In the genomic region with DNA sequence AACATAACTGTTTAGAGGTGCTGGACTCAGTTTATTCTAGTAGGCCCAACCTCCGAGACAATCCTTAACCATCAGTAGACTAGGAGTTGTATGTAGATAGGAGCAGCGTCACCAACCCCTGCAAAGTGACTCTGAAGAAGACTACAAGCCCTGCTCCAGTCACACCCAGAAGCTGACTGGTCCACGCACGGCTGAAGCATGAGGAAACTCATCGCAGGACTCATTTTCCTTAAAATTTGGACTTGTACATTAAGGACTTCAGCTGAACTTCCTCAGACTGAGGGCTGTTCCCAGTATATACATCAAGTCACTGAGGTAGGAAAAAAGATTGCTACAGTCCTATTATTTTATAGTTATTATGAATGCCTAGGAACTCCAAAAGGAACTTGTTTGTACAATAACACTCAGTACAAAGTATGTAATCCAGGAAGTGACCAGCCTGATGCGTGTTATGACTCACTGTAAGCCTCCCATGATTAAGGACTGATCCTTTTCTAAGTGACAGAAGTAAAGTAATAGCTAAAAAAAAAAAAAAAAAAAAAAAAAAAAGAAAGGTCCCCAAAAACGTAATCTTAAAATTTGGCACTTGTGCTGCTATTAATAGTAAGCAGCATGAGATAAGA, we compare ENCODE assay signal across 1 cellular context.
A peak's percentile ranks its signal among the peaks of the same experiment; 100 is the strongest.
TF ChIP-seq lines count a peak whose summit lies in the region.

No MANE protein-coding gene starts in this region.

TF ChIP-seq in GM12878, 131 proteins besides CTCF, POLR2A, EP300 and RAD21 (continued from another document and continues in another):
- TF ChIP-seq, protein P1, sequence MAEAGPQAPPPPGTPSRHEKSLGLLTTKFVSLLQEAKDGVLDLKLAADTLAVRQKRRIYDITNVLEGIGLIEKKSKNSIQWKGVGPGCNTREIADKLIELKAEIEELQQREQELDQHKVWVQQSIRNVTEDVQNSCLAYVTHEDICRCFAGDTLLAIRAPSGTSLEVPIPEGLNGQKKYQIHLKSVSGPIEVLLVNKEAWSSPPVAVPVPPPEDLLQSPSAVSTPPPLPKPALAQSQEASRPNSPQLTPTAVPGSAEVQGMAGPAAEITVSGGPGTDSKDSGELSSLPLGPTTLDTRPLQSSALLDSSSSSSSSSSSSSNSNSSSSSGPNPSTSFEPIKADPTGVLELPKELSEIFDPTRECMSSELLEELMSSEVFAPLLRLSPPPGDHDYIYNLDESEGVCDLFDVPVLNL (IDR thresholded peaks at IDR 0.05; ENCODE audit: low read depth, low read length), result no peak
- TF ChIP-seq, protein P2, sequence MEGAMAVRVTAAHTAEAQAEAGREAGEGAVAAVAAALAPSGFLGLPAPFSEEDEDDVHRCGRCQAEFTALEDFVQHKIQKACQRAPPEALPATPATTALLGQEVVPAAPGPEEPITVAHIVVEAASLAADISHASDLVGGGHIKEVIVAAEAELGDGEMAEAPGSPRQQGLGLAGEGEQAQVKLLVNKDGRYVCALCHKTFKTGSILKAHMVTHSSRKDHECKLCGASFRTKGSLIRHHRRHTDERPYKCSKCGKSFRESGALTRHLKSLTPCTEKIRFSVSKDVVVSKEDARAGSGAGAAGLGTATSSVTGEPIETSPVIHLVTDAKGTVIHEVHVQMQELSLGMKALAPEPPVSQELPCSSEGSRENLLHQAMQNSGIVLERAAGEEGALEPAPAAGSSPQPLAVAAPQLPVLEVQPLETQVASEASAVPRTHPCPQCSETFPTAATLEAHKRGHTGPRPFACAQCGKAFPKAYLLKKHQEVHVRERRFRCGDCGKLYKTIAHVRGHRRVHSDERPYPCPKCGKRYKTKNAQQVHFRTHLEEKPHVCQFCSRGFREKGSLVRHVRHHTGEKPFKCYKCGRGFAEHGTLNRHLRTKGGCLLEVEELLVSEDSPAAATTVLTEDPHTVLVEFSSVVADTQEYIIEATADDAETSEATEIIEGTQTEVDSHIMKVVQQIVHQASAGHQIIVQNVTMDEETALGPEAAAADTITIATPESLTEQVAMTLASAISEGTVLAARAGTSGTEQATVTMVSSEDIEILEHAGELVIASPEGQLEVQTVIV (IDR thresholded peaks at IDR 0.05; ENCODE audit: borderline replicate concordance, partially characterized antibody), result peak; percentile 26
- TF ChIP-seq CHD2 (IDR thresholded peaks at IDR 0.05; ENCODE audit: borderline replicate concordance, low read depth, low read length) (no peak), SUZ12 (IDR thresholded peaks at IDR 0.05; ENCODE audit: unreplicated experiment) (no peak), BACH1 (IDR thresholded peaks at IDR 0.05; ENCODE audit: borderline replicate concordance) (no peak), GABPA (IDR thresholded peaks at IDR 0.05; ENCODE audit: low read depth) (0 out of 2 replicates have a peak, but pooled peaks have one; percentile 12), WRNIP1 (IDR thresholded peaks at IDR 0.05; ENCODE audit: borderline replicate concordance, low read depth, low read length) (no peak), HDAC6 (IDR thresholded peaks at IDR 0.05; ENCODE audit: unreplicated experiment) (no peak), STAT1 (conservative IDR thresholded peaks at IDR 0.05) (no peak), ZBED1 (IDR thresholded peaks at IDR 0.05; ENCODE audit: borderline replicate concordance) (no peak), MXI1 (IDR thresholded peaks at IDR 0.05; ENCODE audit: low read depth, low read length) (peak; percentile 26; the same call in 1 of the 2 replicates), SIN3A (IDR thresholded peaks at IDR 0.05; ENCODE audit: low read depth, low read length) (no peak), KDM1A (IDR thresholded peaks at IDR 0.05; ENCODE audit: borderline replicate concordance) (no peak), CREM (IDR thresholded peaks at IDR 0.05; ENCODE audit: low read depth) (0 out of 2 replicates have a peak, but pooled peaks have one; percentile 16), IRF4 (IDR thresholded peaks at IDR 0.05; ENCODE audit: low read depth, low read length) (no peak), MEF2A (IDR thresholded peaks at IDR 0.05; ENCODE audit: insufficient read depth, low read depth, low read length) (no peak), SREBF2 (IDR thresholded peaks at IDR 0.05; ENCODE audit: low read length) (no peak), TCF3 (IDR thresholded peaks at IDR 0.05; ENCODE audit: borderline replicate concordance, insufficient read depth, low read depth, low read length) (no peak), BMI1 (IDR thresholded peaks at IDR 0.05; ENCODE audit: borderline replicate concordance) (no peak; the same call in 1 of the 2 replicates), MTA2 (IDR thresholded peaks at IDR 0.05; ENCODE audit: low read depth) (peak; percentile 51; the same call in 1 of the 2 replicates), PML (IDR thresholded peaks at IDR 0.05; ENCODE audit: low read length) (no peak), SPI1 (IDR thresholded peaks at IDR 0.05; ENCODE audit: borderline replicate concordance, insufficient read depth, low read depth, low read length) (no peak), SRF (IDR thresholded peaks at IDR 0.05; ENCODE audit: low read depth in 2 of 2, low read length in 2 of 2) (no peak), CEBPB (IDR thresholded peaks at IDR 0.05; ENCODE audit: borderline replicate concordance in 1 of 2, low read depth in 2 of 2, low read length in 2 of 2) (no peak)
- TF ChIP-seq, protein P3, sequence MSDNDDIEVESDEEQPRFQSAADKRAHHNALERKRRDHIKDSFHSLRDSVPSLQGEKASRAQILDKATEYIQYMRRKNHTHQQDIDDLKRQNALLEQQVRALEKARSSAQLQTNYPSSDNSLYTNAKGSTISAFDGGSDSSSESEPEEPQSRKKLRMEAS (IDR thresholded peaks at IDR 0.05; ENCODE audit: low read depth, low read length), result no peak
- TF ChIP-seq, protein P4, sequence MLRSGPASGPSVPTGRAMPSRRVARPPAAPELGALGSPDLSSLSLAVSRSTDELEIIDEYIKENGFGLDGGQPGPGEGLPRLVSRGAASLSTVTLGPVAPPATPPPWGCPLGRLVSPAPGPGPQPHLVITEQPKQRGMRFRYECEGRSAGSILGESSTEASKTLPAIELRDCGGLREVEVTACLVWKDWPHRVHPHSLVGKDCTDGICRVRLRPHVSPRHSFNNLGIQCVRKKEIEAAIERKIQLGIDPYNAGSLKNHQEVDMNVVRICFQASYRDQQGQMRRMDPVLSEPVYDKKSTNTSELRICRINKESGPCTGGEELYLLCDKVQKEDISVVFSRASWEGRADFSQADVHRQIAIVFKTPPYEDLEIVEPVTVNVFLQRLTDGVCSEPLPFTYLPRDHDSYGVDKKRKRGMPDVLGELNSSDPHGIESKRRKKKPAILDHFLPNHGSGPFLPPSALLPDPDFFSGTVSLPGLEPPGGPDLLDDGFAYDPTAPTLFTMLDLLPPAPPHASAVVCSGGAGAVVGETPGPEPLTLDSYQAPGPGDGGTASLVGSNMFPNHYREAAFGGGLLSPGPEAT (IDR thresholded peaks at IDR 0.05; ENCODE audit: low read depth), result no peak; the same call in 1 of the 2 replicates
- TF ChIP-seq, protein P5, sequence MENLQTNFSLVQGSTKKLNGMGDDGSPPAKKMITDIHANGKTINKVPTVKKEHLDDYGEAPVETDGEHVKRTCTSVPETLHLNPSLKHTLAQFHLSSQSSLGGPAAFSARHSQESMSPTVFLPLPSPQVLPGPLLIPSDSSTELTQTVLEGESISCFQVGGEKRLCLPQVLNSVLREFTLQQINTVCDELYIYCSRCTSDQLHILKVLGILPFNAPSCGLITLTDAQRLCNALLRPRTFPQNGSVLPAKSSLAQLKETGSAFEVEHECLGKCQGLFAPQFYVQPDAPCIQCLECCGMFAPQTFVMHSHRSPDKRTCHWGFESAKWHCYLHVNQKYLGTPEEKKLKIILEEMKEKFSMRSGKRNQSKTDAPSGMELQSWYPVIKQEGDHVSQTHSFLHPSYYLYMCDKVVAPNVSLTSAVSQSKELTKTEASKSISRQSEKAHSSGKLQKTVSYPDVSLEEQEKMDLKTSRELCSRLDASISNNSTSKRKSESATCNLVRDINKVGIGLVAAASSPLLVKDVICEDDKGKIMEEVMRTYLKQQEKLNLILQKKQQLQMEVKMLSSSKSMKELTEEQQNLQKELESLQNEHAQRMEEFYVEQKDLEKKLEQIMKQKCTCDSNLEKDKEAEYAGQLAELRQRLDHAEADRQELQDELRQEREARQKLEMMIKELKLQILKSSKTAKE (IDR thresholded peaks at IDR 0.05; ENCODE audit: low read depth, poor library complexity, severe bottlenecking), result no peak
- TF ChIP-seq, protein P6, sequence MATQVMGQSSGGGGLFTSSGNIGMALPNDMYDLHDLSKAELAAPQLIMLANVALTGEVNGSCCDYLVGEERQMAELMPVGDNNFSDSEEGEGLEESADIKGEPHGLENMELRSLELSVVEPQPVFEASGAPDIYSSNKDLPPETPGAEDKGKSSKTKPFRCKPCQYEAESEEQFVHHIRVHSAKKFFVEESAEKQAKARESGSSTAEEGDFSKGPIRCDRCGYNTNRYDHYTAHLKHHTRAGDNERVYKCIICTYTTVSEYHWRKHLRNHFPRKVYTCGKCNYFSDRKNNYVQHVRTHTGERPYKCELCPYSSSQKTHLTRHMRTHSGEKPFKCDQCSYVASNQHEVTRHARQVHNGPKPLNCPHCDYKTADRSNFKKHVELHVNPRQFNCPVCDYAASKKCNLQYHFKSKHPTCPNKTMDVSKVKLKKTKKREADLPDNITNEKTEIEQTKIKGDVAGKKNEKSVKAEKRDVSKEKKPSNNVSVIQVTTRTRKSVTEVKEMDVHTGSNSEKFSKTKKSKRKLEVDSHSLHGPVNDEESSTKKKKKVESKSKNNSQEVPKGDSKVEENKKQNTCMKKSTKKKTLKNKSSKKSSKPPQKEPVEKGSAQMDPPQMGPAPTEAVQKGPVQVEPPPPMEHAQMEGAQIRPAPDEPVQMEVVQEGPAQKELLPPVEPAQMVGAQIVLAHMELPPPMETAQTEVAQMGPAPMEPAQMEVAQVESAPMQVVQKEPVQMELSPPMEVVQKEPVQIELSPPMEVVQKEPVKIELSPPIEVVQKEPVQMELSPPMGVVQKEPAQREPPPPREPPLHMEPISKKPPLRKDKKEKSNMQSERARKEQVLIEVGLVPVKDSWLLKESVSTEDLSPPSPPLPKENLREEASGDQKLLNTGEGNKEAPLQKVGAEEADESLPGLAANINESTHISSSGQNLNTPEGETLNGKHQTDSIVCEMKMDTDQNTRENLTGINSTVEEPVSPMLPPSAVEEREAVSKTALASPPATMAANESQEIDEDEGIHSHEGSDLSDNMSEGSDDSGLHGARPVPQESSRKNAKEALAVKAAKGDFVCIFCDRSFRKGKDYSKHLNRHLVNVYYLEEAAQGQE (IDR thresholded peaks at IDR 0.05; ENCODE audit: low read depth, low read length), result no peak
- TF ChIP-seq, protein P7, sequence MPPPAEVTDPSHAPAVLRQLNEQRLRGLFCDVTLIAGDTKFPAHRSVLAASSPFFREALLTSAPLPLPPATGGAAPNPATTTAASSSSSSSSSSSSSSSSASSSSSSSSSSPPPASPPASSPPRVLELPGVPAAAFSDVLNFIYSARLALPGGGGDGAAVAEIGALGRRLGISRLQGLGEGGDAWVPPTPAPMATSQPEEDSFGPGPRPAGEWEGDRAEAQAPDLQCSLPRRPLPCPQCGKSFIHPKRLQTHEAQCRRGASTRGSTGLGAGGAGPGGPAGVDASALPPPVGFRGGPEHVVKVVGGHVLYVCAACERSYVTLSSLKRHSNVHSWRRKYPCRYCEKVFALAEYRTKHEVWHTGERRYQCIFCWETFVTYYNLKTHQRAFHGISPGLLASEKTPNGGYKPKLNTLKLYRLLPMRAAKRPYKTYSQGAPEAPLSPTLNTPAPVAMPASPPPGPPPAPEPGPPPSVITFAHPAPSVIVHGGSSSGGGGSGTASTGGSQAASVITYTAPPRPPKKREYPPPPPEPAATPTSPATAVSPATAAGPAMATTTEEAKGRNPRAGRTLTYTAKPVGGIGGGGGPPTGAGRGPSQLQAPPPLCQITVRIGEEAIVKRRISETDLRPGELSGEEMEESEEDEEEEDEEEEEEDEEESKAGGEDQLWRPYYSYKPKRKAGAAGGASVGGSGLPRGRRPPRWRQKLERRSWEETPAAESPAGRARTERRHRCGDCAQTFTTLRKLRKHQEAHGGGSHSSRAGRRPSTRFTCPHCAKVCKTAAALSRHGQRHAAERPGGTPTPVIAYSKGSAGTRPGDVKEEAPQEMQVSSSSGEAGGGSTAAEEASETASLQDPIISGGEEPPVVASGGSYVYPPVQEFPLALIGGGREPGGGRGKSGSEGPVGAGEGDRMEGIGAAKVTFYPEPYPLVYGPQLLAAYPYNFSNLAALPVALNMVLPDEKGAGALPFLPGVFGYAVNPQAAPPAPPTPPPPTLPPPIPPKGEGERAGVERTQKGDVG (CRISPR knock-in tag; IDR thresholded peaks at IDR 0.05), result no peak
- TF ChIP-seq, protein P8, sequence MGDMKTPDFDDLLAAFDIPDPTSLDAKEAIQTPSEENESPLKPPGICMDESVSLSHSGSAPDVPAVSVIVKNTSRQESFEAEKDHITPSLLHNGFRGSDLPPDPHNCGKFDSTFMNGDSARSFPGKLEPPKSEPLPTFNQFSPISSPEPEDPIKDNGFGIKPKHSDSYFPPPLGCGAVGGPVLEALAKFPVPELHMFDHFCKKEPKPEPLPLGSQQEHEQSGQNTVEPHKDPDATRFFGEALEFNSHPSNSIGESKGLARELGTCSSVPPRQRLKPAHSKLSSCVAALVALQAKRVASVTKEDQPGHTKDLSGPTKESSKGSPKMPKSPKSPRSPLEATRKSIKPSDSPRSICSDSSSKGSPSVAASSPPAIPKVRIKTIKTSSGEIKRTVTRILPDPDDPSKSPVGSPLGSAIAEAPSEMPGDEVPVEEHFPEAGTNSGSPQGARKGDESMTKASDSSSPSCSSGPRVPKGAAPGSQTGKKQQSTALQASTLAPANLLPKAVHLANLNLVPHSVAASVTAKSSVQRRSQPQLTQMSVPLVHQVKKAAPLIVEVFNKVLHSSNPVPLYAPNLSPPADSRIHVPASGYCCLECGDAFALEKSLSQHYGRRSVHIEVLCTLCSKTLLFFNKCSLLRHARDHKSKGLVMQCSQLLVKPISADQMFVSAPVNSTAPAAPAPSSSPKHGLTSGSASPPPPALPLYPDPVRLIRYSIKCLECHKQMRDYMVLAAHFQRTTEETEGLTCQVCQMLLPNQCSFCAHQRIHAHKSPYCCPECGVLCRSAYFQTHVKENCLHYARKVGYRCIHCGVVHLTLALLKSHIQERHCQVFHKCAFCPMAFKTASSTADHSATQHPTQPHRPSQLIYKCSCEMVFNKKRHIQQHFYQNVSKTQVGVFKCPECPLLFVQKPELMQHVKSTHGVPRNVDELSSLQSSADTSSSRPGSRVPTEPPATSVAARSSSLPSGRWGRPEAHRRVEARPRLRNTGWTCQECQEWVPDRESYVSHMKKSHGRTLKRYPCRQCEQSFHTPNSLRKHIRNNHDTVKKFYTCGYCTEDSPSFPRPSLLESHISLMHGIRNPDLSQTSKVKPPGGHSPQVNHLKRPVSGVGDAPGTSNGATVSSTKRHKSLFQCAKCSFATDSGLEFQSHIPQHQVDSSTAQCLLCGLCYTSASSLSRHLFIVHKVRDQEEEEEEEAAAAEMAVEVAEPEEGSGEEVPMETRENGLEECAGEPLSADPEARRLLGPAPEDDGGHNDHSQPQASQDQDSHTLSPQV (IDR thresholded peaks at IDR 0.05), result no peak
- TF ChIP-seq, protein P9, sequence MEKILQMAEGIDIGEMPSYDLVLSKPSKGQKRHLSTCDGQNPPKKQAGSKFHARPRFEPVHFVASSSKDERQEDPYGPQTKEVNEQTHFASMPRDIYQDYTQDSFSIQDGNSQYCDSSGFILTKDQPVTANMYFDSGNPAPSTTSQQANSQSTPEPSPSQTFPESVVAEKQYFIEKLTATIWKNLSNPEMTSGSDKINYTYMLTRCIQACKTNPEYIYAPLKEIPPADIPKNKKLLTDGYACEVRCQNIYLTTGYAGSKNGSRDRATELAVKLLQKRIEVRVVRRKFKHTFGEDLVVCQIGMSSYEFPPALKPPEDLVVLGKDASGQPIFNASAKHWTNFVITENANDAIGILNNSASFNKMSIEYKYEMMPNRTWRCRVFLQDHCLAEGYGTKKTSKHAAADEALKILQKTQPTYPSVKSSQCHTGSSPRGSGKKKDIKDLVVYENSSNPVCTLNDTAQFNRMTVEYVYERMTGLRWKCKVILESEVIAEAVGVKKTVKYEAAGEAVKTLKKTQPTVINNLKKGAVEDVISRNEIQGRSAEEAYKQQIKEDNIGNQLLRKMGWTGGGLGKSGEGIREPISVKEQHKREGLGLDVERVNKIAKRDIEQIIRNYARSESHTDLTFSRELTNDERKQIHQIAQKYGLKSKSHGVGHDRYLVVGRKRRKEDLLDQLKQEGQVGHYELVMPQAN (conservative IDR thresholded peaks at IDR 0.05), result no peak
